Comparison of ENCODE assay signal across 23 cellular contexts in the genomic region with DNA sequence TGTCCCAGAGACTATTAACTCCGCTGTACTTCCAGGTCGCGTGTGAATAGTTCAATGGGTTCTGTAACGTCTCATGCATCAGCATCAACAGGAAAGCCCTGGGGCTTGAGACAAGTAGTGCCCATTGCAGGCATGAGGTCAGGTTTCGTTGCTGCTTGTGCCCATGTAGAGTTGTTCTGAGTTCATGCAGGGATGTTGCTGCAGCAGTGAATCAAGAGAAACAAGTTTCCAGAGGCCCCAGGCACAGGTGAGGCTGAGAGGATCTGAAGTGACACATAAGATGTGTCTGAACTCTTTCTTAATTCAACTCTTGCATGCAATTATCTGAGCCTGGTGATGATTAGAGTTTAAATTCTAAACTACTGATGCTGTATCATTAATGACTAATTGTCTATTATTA. TPM values are rescaled to one million over a fixed set of nuclear protein-coding genes. Genes with fewer than 3 reads are reported as not detected.
"Had no signal": no experiment of that assay in that cellular context is flagged by ENCODE, and none has a peak within 500 bp of the region (broad histone marks: within the 10 kb centered on the region; RNA-seq: fewer than 3 reads in every experiment).

No MANE protein-coding gene starts in this region.

- H3K27me3 ChIP-seq: MG63, SJSA1 had no signal

- ATAC-seq: HepG2 had no signal

- DNase-seq: IMR-90, Karpas-422, KG1, MG63, NCI-H1092, NCI-H1105 treated with DMSO at 0.1 percent for 48 hours, NCI-H1417 treated with DMSO at 0.1 percent for 48 hours, NCI-H146, NCI-H1694 treated with DMSO at 0.1 percent for 48 hours, NCI-H1930, NCI-H2081, NCI-H2107, NCI-H2227 treated with DMSO at 0.1 percent for 48 hours, NCI-H510A, NCI-H524 treated with DMSO at 0.1 percent for 48 hours, NCI-H69, NCI-H774, RPMI8226, SHP77 had no signal

- H3K36me3 ChIP-seq: MG63, SJSA1 had no signal

- FAIRE-seq: HepG2, RCC 7860 had no signal

- H3K27ac ChIP-seq: SJSA1, SK-N-MC had no signal

- H3K4me3 ChIP-seq: MG63, SJSA1, SK-N-MC had no signal

RNA-seq across cellular contexts. Expression of gene LYPD5, which starts 16.3 kb away (rescaled TPM):
- total RNA-seq: HepG2 had no signal
